In the genomic region with DNA sequence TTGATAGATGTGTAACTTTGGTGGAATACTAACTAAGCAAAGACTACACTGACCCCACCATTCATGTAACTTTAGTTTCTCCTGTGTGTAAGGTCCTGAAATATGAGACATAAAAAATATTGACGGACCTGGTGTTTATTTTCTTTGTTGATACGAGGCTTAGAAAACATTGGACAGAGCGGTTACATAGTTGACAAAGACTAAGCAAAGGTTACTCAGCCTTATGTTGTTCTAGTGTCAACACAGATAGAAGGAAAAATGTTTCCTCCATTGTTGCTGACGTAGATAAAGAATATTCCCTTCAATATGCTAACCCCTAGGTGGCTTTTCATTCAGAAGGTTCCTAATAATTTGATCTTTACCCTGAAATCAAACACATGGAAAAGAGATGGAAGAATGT, we compare ENCODE assay signal across 19 cellular contexts. TPM values are rescaled to one million over a fixed set of nuclear protein-coding genes. Genes with fewer than 3 reads are reported as not detected.
"Had no signal": no experiment of that assay in that cellular context is flagged by ENCODE, and none has a peak within 500 bp of the region (broad histone marks: within the 10 kb centered on the region; RNA-seq: fewer than 3 reads in every experiment).

No MANE protein-coding gene starts in this region.

RNA-seq across cellular contexts. Expression of a gene that starts 9.6 kb away (rescaled TPM):
- total RNA-seq: natural killer cell, occipital lobe, osteoblast, posterior vena cava, prostate gland, pulmonary artery endothelial cell, right atrium auricular region, sciatic nerve, smooth muscle cell, testis, transverse colon, upper lobe of right lung, urinary bladder had no signal
- polyA plus RNA-seq: neural cell, ovary, smooth muscle cell, spleen, urinary bladder had no signal

RNA-seq across cellular contexts. Expression of a gene that starts 18.1 kb away (rescaled TPM):
- total RNA-seq: natural killer cell, occipital lobe, osteoblast, ovary, posterior vena cava, pulmonary artery endothelial cell, right atrium auricular region, sciatic nerve, smooth muscle cell, suprapubic skin, testis, transverse colon, upper lobe of right lung, urinary bladder, uterus had no signal
- polyA plus RNA-seq: neural cell, ovary, smooth muscle cell, spleen, urinary bladder had no signal

RNA-seq across cellular contexts. Expression of a gene that starts 33.3 kb away (rescaled TPM):
- total RNA-seq: natural killer cell, occipital lobe, osteoblast, posterior vena cava, prostate gland, pulmonary artery endothelial cell, right atrium auricular region, sciatic nerve, smooth muscle cell, spleen, suprapubic skin, testis, transverse colon, upper lobe of right lung, urinary bladder, uterus had no signal
- polyA plus RNA-seq: neural cell, ovary, smooth muscle cell, spleen, thymus, urinary bladder had no signal

RNA-seq across cellular contexts. Expression of a gene that starts 52.2 kb away (rescaled TPM):
- total RNA-seq: natural killer cell, occipital lobe, osteoblast, ovary, posterior vena cava, prostate gland, pulmonary artery endothelial cell, right atrium auricular region, sciatic nerve, smooth muscle cell, spleen, suprapubic skin, testis, transverse colon, upper lobe of right lung, urinary bladder, uterus had no signal
- polyA plus RNA-seq: neural cell, ovary, smooth muscle cell, spleen, urinary bladder had no signal

RNA-seq across cellular contexts. Expression of a gene that starts 52.8 kb away (rescaled TPM):
- total RNA-seq: natural killer cell, occipital lobe, osteoblast, posterior vena cava, pulmonary artery endothelial cell, right atrium auricular region, sciatic nerve, smooth muscle cell, testis, transverse colon, upper lobe of right lung, urinary bladder, uterus had no signal
- polyA plus RNA-seq: neural cell, ovary, smooth muscle cell, spleen, urinary bladder had no signal
